In the genomic region with DNA sequence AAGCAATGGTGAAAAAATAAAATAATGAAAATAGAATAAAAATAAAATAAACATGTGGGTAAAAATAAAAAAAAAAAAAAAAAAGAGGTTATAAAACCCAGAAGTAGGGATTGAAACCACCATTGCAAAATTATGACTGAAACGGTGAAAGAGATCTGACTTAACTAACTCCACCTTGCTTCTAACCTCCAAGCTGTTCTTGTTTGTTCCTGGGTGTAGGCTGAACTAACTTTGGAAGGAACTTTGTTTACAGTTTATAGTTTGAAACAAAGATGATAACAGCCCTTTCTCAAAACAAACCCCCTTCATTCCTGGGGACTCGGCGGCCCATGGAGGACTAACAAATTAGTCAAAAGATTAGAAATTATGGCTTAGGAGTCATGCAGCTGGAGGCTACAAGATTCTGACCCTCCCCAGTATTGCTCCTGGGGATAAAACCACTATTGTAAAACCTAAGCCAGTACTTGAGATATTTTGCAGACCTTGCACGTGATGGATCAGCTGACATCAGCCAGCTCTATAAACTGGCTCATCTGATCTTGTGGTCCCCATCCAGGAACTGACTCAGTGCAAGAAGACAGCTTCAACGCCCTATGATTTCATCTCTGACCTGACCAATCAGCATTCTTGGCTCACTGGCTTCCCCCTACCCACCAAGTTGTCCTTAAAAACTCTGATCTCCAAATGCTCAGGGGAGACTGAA, we compare ENCODE assay signal across 9 cellular contexts. TPM values are rescaled to one million over a fixed set of nuclear protein-coding genes. Genes with fewer than 3 reads are reported as not detected.
DNase-seq lines count a peak whose midpoint lies in the region; ATAC-seq, FAIRE-seq and TF ChIP-seq lines count a peak whose summit lies in the region.
"Had no signal": no experiment of that assay in that cellular context is flagged by ENCODE, and none has a peak within 500 bp of the region (broad histone marks: within the 10 kb centered on the region; RNA-seq: fewer than 3 reads in every experiment).

No MANE protein-coding gene starts in this region.

- peak; percentile 61 for ATAC-seq in activated T-helper 17 cell treated with anti-CD3 and anti-CD28 coated beads, Interleukin-2, amount 50 U/mL, for 72 hours (replicated peaks)
- ATAC-seq in GM21529 (IDR thresholded peaks at IDR 0.05; ENCODE audit: unreplicated experiment) (no peak), HG03442 (IDR thresholded peaks at IDR 0.05; ENCODE audit: unreplicated experiment) (no peak)

- TF ChIP-seq CTCF in GM10266 (IDR thresholded peaks at IDR 0.05; ENCODE audit: control insufficient read depth, insufficient read depth, low read depth, missing control alignments) = no peak

- H3K79me2 ChIP-seq in ACC112 (ENCODE audit: control insufficient read depth, insufficient read depth, low read length, unreplicated experiment) = no peaks in the 10 kb centered on the region

- peak overlapping the region; percentile 49; the same call in 1 of the 2 replicates for H3K27ac ChIP-seq in ACC112 (ENCODE audit: low read depth, low read length)

- H3K36me3 ChIP-seq in ACC112 (ENCODE audit: insufficient read depth, low read length) = peaks cover 36% of the 10 kb centered on the region

- no peak for DNase-seq in H54 (ENCODE audit: insufficient read length, low spot score)
- no peak for DNase-seq in immature natural killer cell
- DNase-seq in GM10266 (ENCODE audit: extremely low spot score) = no peak
- no peak for DNase-seq in NCI-H2196 (lab: John Stamatoyannopoulos, UW; ENCODE audit: unreplicated experiment)
- DNase-seq: NCI-H2029 treated with DMSO at 0.1 percent for 48 hours had no signal

- H3K27me3 ChIP-seq in ACC112 (ENCODE audit: insufficient read depth, low read length) = no peaks in the 10 kb centered on the region

- no peak for TF ChIP-seq POLR2A in H54 (IDR thresholded peaks at IDR 0.05; ENCODE audit: low read depth, low read length)

- no peaks in the 10 kb centered on the region for H3K27me3 Mint-ChIP-seq in activated T-helper 17 cell treated with anti-CD3 and anti-CD28 coated beads, Interleukin-2, amount 50 U/mL, for 72 hours
- H3K27me3 Mint-ChIP-seq in immature natural killer cell (ENCODE audit: low read depth in 3 of 3) = peaks cover 0 to 2% (median 0%) of the 10 kb centered on the region in 3 donors

- no peak overlapping the region for H2AFZ ChIP-seq in ACC112 (ENCODE audit: low read length, unreplicated experiment)

- FAIRE-seq in H54 (lab: Jason Lieb, UNC) = peak; percentile 11

- H3K9me3 Mint-ChIP-seq in activated T-helper 17 cell treated with anti-CD3 and anti-CD28 coated beads, Interleukin-2, amount 50 U/mL, for 72 hours = no peaks in the 10 kb centered on the region
- H3K9me3 Mint-ChIP-seq in immature natural killer cell = peaks cover 0 to 4% (median 0%) of the 10 kb centered on the region in 6 donors

- no peak overlapping the region for H3K4me3 ChIP-seq in ACC112 (ENCODE audit: low read depth, low read length)

- H3K27ac Mint-ChIP-seq in activated T-helper 17 cell treated with anti-CD3 and anti-CD28 coated beads, Interleukin-2, amount 50 U/mL, for 72 hours = peak overlapping the region; percentile 49
- peak overlapping the region in 5 of 6 donors; percentile 1 to 74 (median 41) for H3K27ac Mint-ChIP-seq in immature natural killer cell

- H3K4me3 Mint-ChIP-seq in activated T-helper 17 cell treated with anti-CD3 and anti-CD28 coated beads, Interleukin-2, amount 50 U/mL, for 72 hours = peak overlapping the region; percentile 42
- H3K4me3 Mint-ChIP-seq in immature natural killer cell = no peak overlapping the region

- H3K36me3 Mint-ChIP-seq in activated T-helper 17 cell treated with anti-CD3 and anti-CD28 coated beads, Interleukin-2, amount 50 U/mL, for 72 hours (ENCODE audit: low read depth) = peaks cover 60% of the 10 kb centered on the region
- peaks cover 29 to 47% (median 35%) of the 10 kb centered on the region in 3 donors for H3K36me3 Mint-ChIP-seq in immature natural killer cell

- H3K4me1 ChIP-seq in ACC112 (ENCODE audit: control insufficient read depth, insufficient read depth, low read length, unreplicated experiment) = peaks cover 27% of the 10 kb centered on the region

- peaks cover 13% of the 10 kb centered on the region for H3K4me1 Mint-ChIP-seq in activated T-helper 17 cell treated with anti-CD3 and anti-CD28 coated beads, Interleukin-2, amount 50 U/mL, for 72 hours
- peaks cover 18 to 23% of the 10 kb centered on the region in 2 donors for H3K4me1 Mint-ChIP-seq in immature natural killer cell

RNA-seq across cellular contexts. Expression of a gene that starts 30.4 kb away (rescaled TPM):
- 1 to 10 TPM; 4.4 to 8.2 TPM for total RNA-seq in activated T-helper 17 cell treated with anti-CD3 and anti-CD28 coated beads, Interleukin-2, amount 50 U/mL, for 72 hours
- polyA plus RNA-seq in immature natural killer cell = 10 to 100 TPM; 18.2 to 30.5 (median 21.6) TPM

RNA-seq across cellular contexts. Expression of a gene that starts 47.0 kb away (rescaled TPM):
- total RNA-seq in activated T-helper 17 cell treated with anti-CD3 and anti-CD28 coated beads, Interleukin-2, amount 50 U/mL, for 72 hours = 10 to 100 TPM; 11.3 to 49.1 TPM
- 10 to 100 TPM in 2 of 3 donors, 1 to 10 TPM in 1; 7.4 to 20.8 (median 15.8) TPM for polyA plus RNA-seq in immature natural killer cell
